19 cellular contexts compared by ENCODE assay signal in genomic region chrX:133726642-133727041, GRCh38.
DNase-seq lines count a peak whose midpoint lies in the region; ATAC-seq and TF ChIP-seq lines count a peak whose summit lies in the region.
"Had no signal": no experiment of that assay in that cellular context is flagged by ENCODE, and none has a peak within 500 bp of the region (broad histone marks: within the 10 kb centered on the region; RNA-seq: fewer than 3 reads in every experiment).

No MANE protein-coding gene starts in this region.

- H3K9me3 ChIP-seq in breast epithelium (no peaks in the 10 kb centered on the region), PC-3 (ENCODE audit: low read length) (no peaks in the 10 kb centered on the region), vagina (no peaks in the 10 kb centered on the region)
- H3K9me3 ChIP-seq: neutrophil, uterus had no signal

- no peaks in the 10 kb centered on the region for H3K9me2 ChIP-seq in PC-3 (replicated peaks; ENCODE audit: low read length)

- H3K9ac ChIP-seq in PC-3 (ENCODE audit: low read length): peak overlapping the region; percentile 68

- H3K4me1 ChIP-seq in breast epithelium (no peaks in the 10 kb centered on the region), PC-3 (ENCODE audit: insufficient read depth, low read length) (peaks cover 20% of the 10 kb centered on the region), vagina (no peaks in the 10 kb centered on the region)
- H3K4me1 ChIP-seq: uterus had no signal

- H3K4me3 ChIP-seq in breast epithelium (no peak overlapping the region), PC-3 (ENCODE audit: low read length) (peak overlapping the region; percentile 25; the same call in 1 of the 2 replicates), vagina (no peak overlapping the region)
- H3K4me3 ChIP-seq: SK-N-MC, uterus had no signal

- H3K27me3 Mint-ChIP-seq in MCF 10A (ENCODE audit: insufficient read depth, unreplicated experiment) (peaks cover 33% of the 10 kb centered on the region), glutamatergic neuron (ENCODE audit: unreplicated experiment) (peaks cover 3% of the 10 kb centered on the region)

- peaks cover 6% of the 10 kb centered on the region for H3F3A ChIP-seq in PC-3 (ENCODE audit: low read length, unreplicated experiment)

- TF ChIP-seq CTCF in MCF 10A (IDR thresholded peaks at IDR 0.05; ENCODE audit: unreplicated experiment) (no peak), breast epithelium (IDR thresholded peaks at IDR 0.05) (no peak), PC-3 (conservative IDR thresholded peaks at IDR 0.05; ENCODE audit: low read depth, low read length) (no peak), glutamatergic neuron (IDR thresholded peaks at IDR 0.05; ENCODE audit: partially characterized antibody, unreplicated experiment) (no peak), vagina (IDR thresholded peaks at IDR 0.05) (no peak)

- no peak overlapping the region for H3K27ac ChIP-seq in breast epithelium
- peak overlapping the region; percentile 97 for H3K27ac ChIP-seq in PC-3 (ENCODE audit: low read length)
- no peak overlapping the region for H3K27ac ChIP-seq in vagina
- H3K27ac ChIP-seq: neutrophil, SK-N-MC, uterus had no signal

- H3K4me3 Mint-ChIP-seq in MCF 10A (ENCODE audit: unreplicated experiment) (peak overlapping the region; percentile 11), glutamatergic neuron (ENCODE audit: unreplicated experiment) (peak overlapping the region; percentile 52)
- H3K4me3 Mint-ChIP-seq: activated T-helper 17 cell treated with anti-CD3 and anti-CD28 coated beads, Interleukin-2, amount 50 U/mL, for 72 hours; CD8-positive, alpha-beta memory T cell had no signal

- ATAC-seq in PC-3 (peak; percentile 20), HG03571 (IDR thresholded peaks at IDR 0.05; ENCODE audit: unreplicated experiment) (no peak)
- ATAC-seq: activated T-helper 17 cell treated with anti-CD3 and anti-CD28 coated beads, Interleukin-2, amount 50 U/mL, for 72 hours had no signal

- CTCF ChIA-PET in MCF 10A (lab: Yijun Ruan, JAX) (no interaction called here), PC-3 (lab: Charles Lee) (no interaction called here)

- peaks cover 0 to 52% of the 10 kb centered on the region in 2 donors for H3K27me3 ChIP-seq in breast epithelium
- no peaks in the 10 kb centered on the region for H3K27me3 ChIP-seq in PC-3 (ENCODE audit: low read length)
- no peaks in the 10 kb centered on the region for H3K27me3 ChIP-seq in vagina
- H3K27me3 ChIP-seq: neutrophil, uterus had no signal

- no peaks in the 10 kb centered on the region for H3K9me3 Mint-ChIP-seq in MCF 10A (ENCODE audit: unreplicated experiment)
- H3K9me3 Mint-ChIP-seq in glutamatergic neuron (ENCODE audit: unreplicated experiment): no peaks in the 10 kb centered on the region
- H3K9me3 Mint-ChIP-seq: activated T-helper 17 cell treated with anti-CD3 and anti-CD28 coated beads, Interleukin-2, amount 50 U/mL, for 72 hours had no signal

- BruUV-seq in MCF 10A (replicated peaks; lab: Mats Ljungman, UMichigan): no TSS peak
- BruUV-seq in PC-3 (replicated peaks; lab: Mats Ljungman, UMichigan): no TSS peak

- intact Hi-C loops in MCF 10A (cut with micrococcal nuclease): no loop called here
- intact Hi-C loops in breast epithelium (cut with DNase I; ENCODE audit: low total_unique reads): no loop called here
- intact Hi-C loops in PC-3 (cut with micrococcal nuclease): loop anchor here (1.0 to 2.0 kb wide), 2 partner anchors 28 to 50 kb away; no protein-coding TSS in a partner anchor
- intact Hi-C loops in vagina (cut with DNase I): no loop called here
- intact Hi-C loops in cardiac septum (cut with DNase I): no loop called here

- H3K36me3 Mint-ChIP-seq in MCF 10A (ENCODE audit: insufficient read depth, unreplicated experiment) (no peaks in the 10 kb centered on the region), glutamatergic neuron (ENCODE audit: unreplicated experiment) (no peaks in the 10 kb centered on the region)
- H3K36me3 Mint-ChIP-seq: CD8-positive, alpha-beta memory T cell had no signal

- peaks cover 17% of the 10 kb centered on the region for H3K4me1 Mint-ChIP-seq in MCF 10A (ENCODE audit: insufficient read depth, unreplicated experiment)
- H3K4me1 Mint-ChIP-seq in glutamatergic neuron (ENCODE audit: low read depth, unreplicated experiment): peaks cover 19% of the 10 kb centered on the region
- H3K4me1 Mint-ChIP-seq: activated T-helper 17 cell treated with anti-CD3 and anti-CD28 coated beads, Interleukin-2, amount 50 U/mL, for 72 hours had no signal

- peak overlapping the region; percentile 55 for H2AFZ ChIP-seq in PC-3 (ENCODE audit: low read length)

- H3K27ac Mint-ChIP-seq in MCF 10A (ENCODE audit: low read depth, unreplicated experiment): peak overlapping the region; percentile 95
- peak overlapping the region; percentile 83 for H3K27ac Mint-ChIP-seq in glutamatergic neuron (ENCODE audit: unreplicated experiment)
- H3K27ac Mint-ChIP-seq: activated T-helper 17 cell treated with anti-CD3 and anti-CD28 coated beads, Interleukin-2, amount 50 U/mL, for 72 hours; CD8-positive, alpha-beta memory T cell had no signal

- H3K36me3 ChIP-seq in breast epithelium (no peaks in the 10 kb centered on the region), PC-3 (ENCODE audit: low read depth, low read length) (no peaks in the 10 kb centered on the region), vagina (no peaks in the 10 kb centered on the region)
- H3K36me3 ChIP-seq: neutrophil, uterus had no signal

- H3K79me2 ChIP-seq in PC-3 (ENCODE audit: low read length): no peaks in the 10 kb centered on the region

- no peak for TF ChIP-seq POLR2A in breast epithelium (IDR thresholded peaks at IDR 0.05)
- TF ChIP-seq POLR2A in vagina (IDR thresholded peaks at IDR 0.05): no peak

- no peaks in the 10 kb centered on the region for H4K20me1 ChIP-seq in PC-3 (ENCODE audit: low read length)

- DNase-seq in MCF 10A (ENCODE audit: unreplicated experiment) (peak; percentile 0), breast epithelium (ENCODE audit: low spot score in 2 of 2) (no peak), PC-3 (peak; percentile 22), glutamatergic neuron (no peak), vagina (ENCODE audit: extremely low spot score in 2 of 2) (no peak), CD1c-positive myeloid dendritic cell (ENCODE audit: extremely low spot score) (no peak), cardiac septum (ENCODE audit: low spot score) (no peak)
- DNase-seq: activated CD4-positive, alpha-beta T cell treated with anti-CD3 and anti-CD28 coated beads for 48 hours; CD8-positive, alpha-beta memory T cell; erythroblast; Karpas-422; NCI-H2081 treated with DMSO at 0.1 percent for 48 hours; NCI-H526; stimulated activated CD4-positive, alpha-beta T cell treated with anti-CD3 and anti-CD28 coated beads, Interleukin-15, amount 100 ng/mL, for 24 hours; uterus had no signal

- peak overlapping the region; percentile 60 for H3K4me2 ChIP-seq in PC-3 (ENCODE audit: low read length)

- POLR2A ChIA-PET in MCF 10A (lab: Yijun Ruan, JAX): interaction anchor here (0.9 kb wide), 1 partner anchor 12 kb away, joined by 3 read pairs; no protein-coding TSS in a partner anchor
- POLR2A ChIA-PET in PC-3 (lab: Charles Lee; ENCODE audit: unreplicated experiment): interaction anchor here (1.3 kb wide), 1 partner anchor 50 kb away, joined by 5 read pairs; no protein-coding TSS in a partner anchor

Comparison
In these comparisons a context has a peak if more than half of its experiments do, and no peak if none do; other contexts are left out.
1. DNase-seq: peak in MCF 10A (single experiment) and PC-3 (single experiment); none in breast epithelium (0 of 2), glutamatergic neuron (single experiment), vagina (0 of 2), CD1c-positive myeloid dendritic cell (single experiment) and cardiac septum (single experiment).